8 cellular contexts compared by ENCODE assay signal in the genomic region with DNA sequence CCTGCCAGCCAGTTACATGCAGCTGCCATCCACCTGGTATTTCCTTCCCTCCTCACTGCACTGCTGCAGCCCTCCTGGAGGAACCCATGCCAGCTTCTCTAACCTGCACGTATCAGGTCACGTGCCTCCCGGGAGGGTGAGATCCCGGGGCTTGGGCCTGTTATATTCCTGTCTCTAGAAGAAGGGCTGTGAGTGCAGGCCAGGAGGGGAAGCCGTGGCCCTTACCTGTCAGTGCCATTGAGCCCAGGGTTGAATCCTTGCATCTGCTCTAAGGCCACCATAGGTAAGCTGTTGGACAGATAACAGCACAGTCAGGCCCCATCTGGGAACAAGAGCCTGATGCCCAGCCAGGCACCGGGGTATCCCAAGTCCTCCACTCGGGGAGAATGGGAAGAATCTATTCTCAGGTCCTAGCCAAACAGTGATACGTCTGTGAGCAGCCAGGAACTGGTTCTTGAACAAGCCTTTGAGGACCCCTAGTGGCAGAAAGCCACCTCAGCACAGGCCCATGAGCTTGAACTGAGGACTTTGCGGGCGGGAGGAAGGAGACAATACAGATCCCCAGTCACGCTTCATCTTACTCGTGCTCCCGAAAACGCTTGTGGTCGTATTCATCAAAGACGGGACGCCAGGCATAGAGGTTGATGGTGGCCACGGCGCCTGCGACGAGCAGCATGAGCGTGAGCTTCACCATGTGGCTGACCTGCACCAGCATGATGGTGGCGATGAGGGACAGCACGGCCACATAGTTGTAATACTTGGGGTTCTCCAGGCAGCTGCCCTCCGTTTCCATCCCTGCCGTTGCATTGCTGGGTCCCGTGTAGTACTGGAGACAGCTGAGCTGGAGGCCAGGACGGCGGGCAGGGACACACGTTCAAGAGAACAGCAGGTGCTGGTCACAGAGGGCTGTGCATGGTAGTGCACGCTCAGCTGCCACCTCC. TPM values are rescaled to one million over a fixed set of nuclear protein-coding genes. Genes with fewer than 3 reads are reported as not detected.
A peak's percentile ranks its signal among the peaks of the same experiment; 100 is the strongest.
DNase-seq lines count a peak whose midpoint lies in the region; ATAC-seq, FAIRE-seq and TF ChIP-seq lines count a peak whose summit lies in the region.

No MANE protein-coding gene starts in this region.

- no peaks in the 10 kb centered on the region for H3K79me2 ChIP-seq in HepG2 (ENCODE audit: insufficient read depth, low read length)

- ATAC-seq in HG03175 (IDR thresholded peaks at IDR 0.05; ENCODE audit: unreplicated experiment) (peak; percentile 69), HepG2 (peak; percentile 88)

- H3K4me1 ChIP-seq in HepG2 (ENCODE audit: insufficient read depth, low read length), result peaks cover 21% of the 10 kb centered on the region

- no peaks in the 10 kb centered on the region for H3K9me3 ChIP-seq in HepG2 (ENCODE audit: low read length)

- peak overlapping the region; percentile 59 for H2AFZ ChIP-seq in HepG2 (ENCODE audit: low read length)

- 20% methylated on average over 17 of the region's 31 CpGs for WGBS in HepG2 (ENCODE audit: low lambda C conversion rate)

- intact Hi-C loops in HepG2 (cut with micrococcal nuclease; ENCODE audit: unreplicated experiment), result loop anchor here (1.0 kb wide), 4 partner anchors 35 to 417 kb away; no protein-coding TSS in a partner anchor

- peak; percentile 81 for DNase-seq in GM18507 (ENCODE audit: extremely low spot score, insufficient read length, low read depth)
- DNase-seq in NCI-H510A treated with DMSO at 0.1 percent for 48 hours (lab: John Stamatoyannopoulos, UW), result peak; percentile 83
- peak; percentile 69 to 74 for DNase-seq in activated CD4-positive, alpha-beta T cell treated with anti-CD3 and anti-CD28 coated beads for 4 hours
- DNase-seq in HepG2 (ENCODE audit: low spot score), result peak; percentile 84
- DNase-seq in stimulated activated CD4-positive, alpha-beta T cell treated with anti-CD3 and anti-CD28 coated beads, Interleukin-4, amount 100 ng/mL, for 4 hours, result peak; percentile 58 to 70

- peak overlapping the region; percentile 98 for H3K4me2 ChIP-seq in HepG2 (ENCODE audit: low read depth, low read length)

- H3K27ac ChIP-seq in cingulate gyrus (ENCODE audit: low read depth, low read length) (peak overlapping the region; percentile 29), HepG2 (ENCODE audit: extremely low read length, insufficient read depth, low read length) (no peak overlapping the region)

- CTCF ChIA-PET in HepG2 (lab: Yijun Ruan, JAX; ENCODE audit: low intra/inter-chr PET ratio, low total read pairs), result interaction anchor here (0.7 to 3.5 kb wide), 4 partner anchors 35 to 417 kb away, joined by 6 to 43 read pairs (median 20); a partner anchor contains a TSS

- no peaks in the 10 kb centered on the region for H4K20me1 ChIP-seq in HepG2 (ENCODE audit: insufficient read depth, low read length)

- TF ChIP-seq RAD21 in HepG2 (CRISPR knock-in tag; IDR thresholded peaks at IDR 0.05), result peak; percentile 88

- in situ Hi-C loops in HepG2 (cut with HindIII; ENCODE audit: extremely low pct_ligation_motif_present, low pct_unique_long_range_greater_than_20kb), result loop anchor here (5.0 kb wide), 2 partner anchors 215 to 425 kb away; no protein-coding TSS in a partner anchor

- TF ChIP-seq CTCF in HepG2 (CRISPR knock-in tag; IDR thresholded peaks at IDR 0.05), result peak; percentile 99

- peaks cover 0 to 1% of the 10 kb centered on the region in 2 experiments; a peak in 1 of 5 replicates for H3K36me3 ChIP-seq in HepG2 (replicated peaks in 1 of 2; ENCODE audit: control insufficient read depth in 1 of 2, insufficient read depth in 2 of 2, low read length in 2 of 2)

- TF ChIP-seq EP300 in HepG2 (IDR thresholded peaks at IDR 0.05; ENCODE audit: low read depth in 2 of 2, low read length in 2 of 2) (no peak; a peak in 1 of 4 replicates), HepG2 (CRISPR knock-in tag; IDR thresholded peaks at IDR 0.05; ENCODE audit: borderline replicate concordance) (no peak)

- BruUV-seq in HepG2 (replicated peaks; lab: Mats Ljungman, UMichigan), result no TSS peak

- H3K4me3 ChIP-seq in HepG2 (replicated peaks in 1 of 3; ENCODE audit: insufficient read depth in 1 of 3, low read depth in 2 of 3, low read length in 3 of 3), result peak overlapping the region; percentile 20 to 73 (median 20); a peak in 5 of 6 replicates

- H3K27me3 ChIP-seq in HepG2 (ENCODE audit: control insufficient read depth in 1 of 2, insufficient read depth in 2 of 2, low read length in 2 of 2), result peaks cover 2 to 13% of the 10 kb centered on the region in 2 experiments; a peak in 3 of 5 replicates

- FAIRE-seq in A204.1 (lab: Jason Lieb, UNC) (peak; percentile 54), GM18507 (lab: Jason Lieb, UNC) (peak; percentile 91), HepG2 (lab: Jason Lieb, UNC) (peak; percentile 100)

- TF ChIP-seq POLR2A in HepG2 (IDR thresholded peaks at IDR 0.05; ENCODE audit: insufficient read depth in 1 of 2, low read depth in 2 of 2, low read length in 2 of 2), result peak in 1 of 2 experiments; percentile 29; a peak in 1 of 4 replicates

- POLR2A ChIA-PET in HepG2 (lab: Yijun Ruan, JAX), result interaction anchor here (0.9 to 1.5 kb wide), 3 partner anchors 18 to 428 kb away, joined by 3 to 10 read pairs (median 3); a partner anchor contains a TSS

- peak overlapping the region; percentile 33; the same call in 1 of the 2 replicates for H3K9ac ChIP-seq in HepG2 (ENCODE audit: insufficient read depth, low read depth, low read length)

TF ChIP-seq in HepG2, 621 proteins besides CTCF, POLR2A, EP300 and RAD21 (continues in another document):
- TF ChIP-seq, protein P1, sequence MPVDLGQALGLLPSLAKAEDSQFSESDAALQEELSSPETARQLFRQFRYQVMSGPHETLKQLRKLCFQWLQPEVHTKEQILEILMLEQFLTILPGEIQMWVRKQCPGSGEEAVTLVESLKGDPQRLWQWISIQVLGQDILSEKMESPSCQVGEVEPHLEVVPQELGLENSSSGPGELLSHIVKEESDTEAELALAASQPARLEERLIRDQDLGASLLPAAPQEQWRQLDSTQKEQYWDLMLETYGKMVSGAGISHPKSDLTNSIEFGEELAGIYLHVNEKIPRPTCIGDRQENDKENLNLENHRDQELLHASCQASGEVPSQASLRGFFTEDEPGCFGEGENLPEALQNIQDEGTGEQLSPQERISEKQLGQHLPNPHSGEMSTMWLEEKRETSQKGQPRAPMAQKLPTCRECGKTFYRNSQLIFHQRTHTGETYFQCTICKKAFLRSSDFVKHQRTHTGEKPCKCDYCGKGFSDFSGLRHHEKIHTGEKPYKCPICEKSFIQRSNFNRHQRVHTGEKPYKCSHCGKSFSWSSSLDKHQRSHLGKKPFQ (CRISPR knock-in tag; IDR thresholded peaks at IDR 0.05; ENCODE audit: insufficient replicate concordance), result no peak
- TF ChIP-seq ATRX (CRISPR knock-in tag; IDR thresholded peaks at IDR 0.05; ENCODE audit: borderline replicate concordance), result no peak

RNA-seq across cellular contexts. Expression of a gene that starts 34.4 kb away (rescaled TPM):
- total RNA-seq in HepG2 (2016; rRNA removed; fragmentation: Illumina TruSeq; extraction: Trizol), result 35.5 and 41.4 TPM in 2 replicates
- 8.3 and 11.5 TPM in 2 replicates for total RNA-seq in HepG2 (2016; cell fraction: cytosol; rRNA removed; fragmentation: Illumina TruSeq; extraction: Trizol; ENCODE audit: low read depth)
- total RNA-seq in HepG2 (2016; cell fraction: insoluble cytoplasmic fraction; rRNA removed; fragmentation: Illumina TruSeq; extraction: Trizol), result 35.8 and 39.7 TPM in 2 replicates
- 17.2 and 19.2 TPM in 2 replicates for total RNA-seq in HepG2 (2016; cell fraction: membrane; rRNA removed; fragmentation: Illumina TruSeq; extraction: Trizol)
- total RNA-seq in HepG2 (2016; cell fraction: nucleus; rRNA removed; fragmentation: Illumina TruSeq; extraction: Trizol), result 37.7 and 41.8 TPM in 2 replicates
- polyA plus RNA-seq in HepG2 (2011; rRNA removed), result 15.0 and 19.7 TPM in 2 replicates
- 11.4 and 14.1 TPM in 2 replicates for polyA plus RNA-seq in HepG2 (2011; cell fraction: cytosol; rRNA removed)
- polyA plus RNA-seq in HepG2 (2011; cell fraction: nucleus; rRNA removed), result 21.1 and 29.9 TPM in 2 replicates
- 7.0 and 12.0 TPM in 2 replicates for polyA plus RNA-seq in HepG2 (2012)
- 4.1 and 8.1 TPM in 2 replicates for polyA plus RNA-seq in HepG2 (2016; cell fraction: cytosol; fragmentation: Illumina TruSeq; extraction: Trizol; ENCODE audit: low read depth)
- 36.7 and 40.3 TPM in 2 replicates for polyA plus RNA-seq in HepG2 (2016; cell fraction: insoluble cytoplasmic fraction; fragmentation: Illumina TruSeq; extraction: Trizol; ENCODE audit: low read depth)
- polyA plus RNA-seq in HepG2 (2016; cell fraction: membrane; fragmentation: Illumina TruSeq; extraction: Trizol; ENCODE audit: low read depth), result 11.8 and 13.7 TPM in 2 replicates
- polyA plus RNA-seq in HepG2 (2016; cell fraction: nucleus; fragmentation: Illumina TruSeq; extraction: Trizol; ENCODE audit: insufficient read depth, low read depth), result 53.5 and 60.4 TPM in 2 replicates
- 43.4 and 73.1 TPM in 2 replicates for polyA minus RNA-seq in HepG2 (2011; rRNA and poly(A)+ RNA removed; ENCODE audit: low replicate concordance)
- 7.8 and 14.2 TPM in 2 replicates for polyA minus RNA-seq in HepG2 (2011; cell fraction: cytosol; rRNA and poly(A)+ RNA removed)
- polyA minus RNA-seq in HepG2 (2011; cell fraction: nucleus; rRNA and poly(A)+ RNA removed), result 38.0 and 52.5 TPM in 2 replicates

RNA-seq across cellular contexts. Expression of a gene that starts 34.4 kb away (rescaled TPM):
- total RNA-seq in HepG2 (2016; rRNA removed; fragmentation: Illumina TruSeq; extraction: Trizol), result 69.1 and 72.6 TPM in 2 replicates
- total RNA-seq in HepG2 (2016; cell fraction: cytosol; rRNA removed; fragmentation: Illumina TruSeq; extraction: Trizol; ENCODE audit: low read depth), result 60.4 and 67.3 TPM in 2 replicates
- total RNA-seq in HepG2 (2016; cell fraction: insoluble cytoplasmic fraction; rRNA removed; fragmentation: Illumina TruSeq; extraction: Trizol), result 72.7 and 87.7 TPM in 2 replicates
- total RNA-seq in HepG2 (2016; cell fraction: membrane; rRNA removed; fragmentation: Illumina TruSeq; extraction: Trizol), result 94.1 and 99.1 TPM in 2 replicates
- 23.3 and 24.3 TPM in 2 replicates for total RNA-seq in HepG2 (2016; cell fraction: nucleus; rRNA removed; fragmentation: Illumina TruSeq; extraction: Trizol)
- 75.4 and 90.8 TPM in 2 replicates for polyA plus RNA-seq in HepG2 (2011; rRNA removed)
- 56.6 and 90.9 TPM in 2 replicates for polyA plus RNA-seq in HepG2 (2011; cell fraction: cytosol; rRNA removed)
- polyA plus RNA-seq in HepG2 (2011; cell fraction: nucleus; rRNA removed), result 25.2 and 28.1 TPM in 2 replicates
- 66.4 and 75.5 TPM in 2 replicates for polyA plus RNA-seq in HepG2 (2012)
- polyA plus RNA-seq in HepG2 (2016; cell fraction: cytosol; fragmentation: Illumina TruSeq; extraction: Trizol; ENCODE audit: low read depth), result 77.6 and 78.5 TPM in 2 replicates
- 76.5 and 83.9 TPM in 2 replicates for polyA plus RNA-seq in HepG2 (2016; cell fraction: insoluble cytoplasmic fraction; fragmentation: Illumina TruSeq; extraction: Trizol; ENCODE audit: low read depth)
- polyA plus RNA-seq in HepG2 (2016; cell fraction: membrane; fragmentation: Illumina TruSeq; extraction: Trizol; ENCODE audit: low read depth), result 88.1 and 94.4 TPM in 2 replicates
- 51.1 and 58.4 TPM in 2 replicates for polyA plus RNA-seq in HepG2 (2016; cell fraction: nucleus; fragmentation: Illumina TruSeq; extraction: Trizol; ENCODE audit: insufficient read depth, low read depth)
- 41.5 and 57.2 TPM in 2 replicates for polyA minus RNA-seq in HepG2 (2011; rRNA and poly(A)+ RNA removed; ENCODE audit: low replicate concordance)
- 8.2 and 15.7 TPM in 2 replicates for polyA minus RNA-seq in HepG2 (2011; cell fraction: cytosol; rRNA and poly(A)+ RNA removed)
- 25.1 and 28.7 TPM in 2 replicates for polyA minus RNA-seq in HepG2 (2011; cell fraction: nucleus; rRNA and poly(A)+ RNA removed)
